Comparison of ENCODE assay signal across 8 cellular contexts in genomic region chrX:16185725-16186136, GRCh38. TPM values are rescaled to one million over a fixed set of nuclear protein-coding genes. Genes with fewer than 3 reads are reported as not detected.
A peak's percentile ranks its signal among the peaks of the same experiment; 100 is the strongest.
DNase-seq lines count a peak whose midpoint lies in the region; ATAC-seq, FAIRE-seq and TF ChIP-seq lines count a peak whose summit lies in the region.

No MANE protein-coding gene starts in this region.

- no peak overlapping the region for H2AFZ ChIP-seq in hepatocyte

- H3K9me2 ChIP-seq in hepatocyte (replicated peaks; ENCODE audit: insufficient read depth) = no peaks in the 10 kb centered on the region

- peaks cover 12% of the 10 kb centered on the region for H3K27me3 Mint-ChIP-seq in activated T-helper 17 cell treated with anti-CD3 and anti-CD28 coated beads, Interleukin-2, amount 50 U/mL, for 72 hours

- H3K36me3 Mint-ChIP-seq in activated T-helper 17 cell treated with anti-CD3 and anti-CD28 coated beads, Interleukin-2, amount 50 U/mL, for 72 hours (ENCODE audit: low read depth) = no peaks in the 10 kb centered on the region

- H3K4me1 Mint-ChIP-seq in activated T-helper 17 cell treated with anti-CD3 and anti-CD28 coated beads, Interleukin-2, amount 50 U/mL, for 72 hours = no peaks in the 10 kb centered on the region

- no peak overlapping the region for H3K4me3 Mint-ChIP-seq in activated T-helper 17 cell treated with anti-CD3 and anti-CD28 coated beads, Interleukin-2, amount 50 U/mL, for 72 hours

- H3K9me3 Mint-ChIP-seq in activated T-helper 17 cell treated with anti-CD3 and anti-CD28 coated beads, Interleukin-2, amount 50 U/mL, for 72 hours = no peaks in the 10 kb centered on the region

- DNase-seq in ELR (ENCODE audit: low read depth) = peak; percentile 89
- DNase-seq in pancreas = no peak
- no peak for DNase-seq in mesenteric fat pad (ENCODE audit: low spot score)
- no peak for DNase-seq in GM19240 (ENCODE audit: insufficient read length, low spot score)
- DNase-seq in hepatocyte (ENCODE audit: low spot score) = no peak

- H3K4me3 ChIP-seq in pancreas (no peak overlapping the region), hepatocyte (no peak overlapping the region)

- WGBS in pancreas, 2 donors = 62 to 69% methylated on average over 2 of the region's 2 CpGs
- 70% methylated on average over 2 of the region's 2 CpGs for WGBS in hepatocyte (ENCODE audit: low lambda C conversion rate, missing lambda C conversion rate)

- H3K9me3 ChIP-seq in pancreas (no peaks in the 10 kb centered on the region), hepatocyte (ENCODE audit: low read depth) (no peaks in the 10 kb centered on the region)

- no peaks in the 10 kb centered on the region for H3K36me3 ChIP-seq in pancreas
- no peaks in the 10 kb centered on the region for H3K36me3 ChIP-seq in hepatocyte (replicated peaks; ENCODE audit: insufficient read depth, low read depth)

- TF ChIP-seq CTCF in pancreas (IDR thresholded peaks at IDR 0.05) (no peak), hepatocyte (IDR thresholded peaks at IDR 0.05; ENCODE audit: poor library complexity) (no peak)

- H3K27me3 ChIP-seq in pancreas (no peaks in the 10 kb centered on the region), hepatocyte (no peaks in the 10 kb centered on the region)

- peak; percentile 89 for ATAC-seq in GM21367 (IDR thresholded peaks at IDR 0.05; ENCODE audit: unreplicated experiment)
- ATAC-seq in HG03520 (IDR thresholded peaks at IDR 0.05; ENCODE audit: unreplicated experiment) = peak; percentile 99
- ATAC-seq in activated T-helper 17 cell treated with anti-CD3 and anti-CD28 coated beads, Interleukin-2, amount 50 U/mL, for 72 hours (replicated peaks) = peak; percentile 85
- ATAC-seq in pancreas = peak in 3 of 4 donors; percentile 49 to 53 (median 53)

- no peaks in the 10 kb centered on the region for H4K20me1 ChIP-seq in hepatocyte (ENCODE audit: insufficient read depth, poor library complexity, severe bottlenecking)

- no peaks in the 10 kb centered on the region for H3K79me2 ChIP-seq in hepatocyte

- no peaks in the 10 kb centered on the region for H3K4me1 ChIP-seq in pancreas
- H3K4me1 ChIP-seq in hepatocyte (ENCODE audit: insufficient read depth) = peaks cover 12% of the 10 kb centered on the region

- no peak overlapping the region for H3K27ac ChIP-seq in pancreas
- H3K27ac ChIP-seq in hepatocyte = no peak overlapping the region

- no peak for FAIRE-seq in pancreas (lab: Jason Lieb, UNC)

- no peak overlapping the region for H3K4me2 ChIP-seq in hepatocyte

- H3K27ac Mint-ChIP-seq in activated T-helper 17 cell treated with anti-CD3 and anti-CD28 coated beads, Interleukin-2, amount 50 U/mL, for 72 hours = no peak overlapping the region

- intact Hi-C loops in pancreas (cut with DNase I) = no loop called here

RNA-seq across cellular contexts. Expression of gene MAGEB17, which starts 18.4 kb away (rescaled TPM):
- not detected for total RNA-seq in activated T-helper 17 cell treated with anti-CD3 and anti-CD28 coated beads, Interleukin-2, amount 50 U/mL, for 72 hours
- total RNA-seq in pancreas (1 to 10 TPM in 1 of 6 donors, under 1 TPM in 5; 0.19 to 2.2 (median 0.53) TPM), mesenteric fat pad (not detected), hepatocyte (0.20 TPM in 1 of 2 replicates, not detected in the other)
- polyA plus RNA-seq in pancreas (1 to 10 TPM in 1 of 2 donors, under 1 TPM in 1; 0.66 to 2.2 TPM), hepatocyte (0.29 TPM in 1 of 2 replicates, not detected in the other)
